Comparison of ENCODE assay signal across 29 cellular contexts in the genomic region with DNA sequence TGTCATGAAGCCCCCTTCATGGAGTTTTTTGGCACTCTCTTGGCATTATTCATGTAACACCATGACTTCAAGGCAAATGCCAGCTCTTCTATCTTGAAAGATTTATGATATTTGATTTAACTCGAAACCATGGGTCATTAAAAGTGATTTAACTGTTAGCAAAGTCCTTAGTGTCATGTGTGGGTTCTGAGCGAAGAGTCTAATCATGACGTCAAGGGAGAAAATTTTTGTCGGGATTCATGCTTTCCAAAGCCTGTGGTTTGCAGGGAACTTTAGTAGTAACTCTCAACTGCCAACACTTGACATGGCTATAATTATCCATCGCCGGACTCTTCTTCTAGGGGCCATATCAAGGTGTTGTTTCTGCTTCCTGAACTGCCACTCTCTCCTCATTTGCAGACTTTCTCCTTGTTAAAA. TPM values are rescaled to one million over a fixed set of nuclear protein-coding genes. Genes with fewer than 3 reads are reported as not detected.
DNase-seq lines count a peak whose midpoint lies in the region; ATAC-seq, FAIRE-seq and TF ChIP-seq lines count a peak whose summit lies in the region.
"Had no signal": no experiment of that assay in that cellular context is flagged by ENCODE, and none has a peak within 500 bp of the region (broad histone marks: within the 10 kb centered on the region; RNA-seq: fewer than 3 reads in every experiment).

No MANE protein-coding gene starts in this region.

- CTCF ChIA-PET in HEK293T (lab: Yijun Ruan, JAX) (no interaction called here), mammary epithelial cell (lab: Charles Lee; ENCODE audit: low non-redundant PET) (interaction anchor here (0.6 kb wide), 1 partner anchor 15 kb away, joined by 3 read pairs; no protein-coding TSS in a partner anchor)

- in situ Hi-C loops in mammary epithelial cell (cut with MboI; ENCODE audit: low sequenced_read_pairs in 2 of 2) = no loop called here

- no peaks in the 10 kb centered on the region for H3K27me3 Mint-ChIP-seq in astrocyte (ENCODE audit: low read depth, unreplicated experiment)

- no peak overlapping the region for H3K27ac ChIP-seq in astrocyte (ENCODE audit: low read depth, low read length)
- no peak overlapping the region for H3K27ac ChIP-seq in mammary epithelial cell (ENCODE audit: insufficient read depth, low read depth, low read length)
- no peak overlapping the region for H3K27ac ChIP-seq in left lung
- H3K27ac ChIP-seq in ascending aorta = no peak overlapping the region
- H3K27ac ChIP-seq: GM23248, HL-60, KMS-11, RWPE1 had no signal

- no peaks in the 10 kb centered on the region for H3K27me3 ChIP-seq in astrocyte (ENCODE audit: insufficient read depth, low read length)
- no peaks in the 10 kb centered on the region for H3K27me3 ChIP-seq in mammary epithelial cell (ENCODE audit: insufficient read depth, low read length)
- no peaks in the 10 kb centered on the region for H3K27me3 ChIP-seq in left lung
- no peaks in the 10 kb centered on the region for H3K27me3 ChIP-seq in ascending aorta
- H3K27me3 ChIP-seq: BE2C had no signal

- DNase-seq in HEK293T (ENCODE audit: extremely low spot score) (peak; percentile 24), astrocyte (ENCODE audit: low read depth) (peak; percentile 66), fibroblast of villous mesenchyme (ENCODE audit: low read depth) (peak; percentile 60), mammary epithelial cell (no peak), left lung (no peak), ecto neural progenitor cell (ENCODE audit: low spot score) (no peak), ascending aorta (ENCODE audit: low spot score in 2 of 2) (no peak)
- DNase-seq: BE2C; CD8-positive, alpha-beta memory T cell; DMS 273 treated with DMSO at 0.1 percent for 48 hours; DMS79; EL; GDM1; GM23248; H9; NCI-H1092; NCI-H1417 treated with DMSO at 0.1 percent for 48 hours; NCI-H1694 treated with DMSO at 0.1 percent for 48 hours; NCI-H2081; NCI-H2227 treated with DMSO at 0.1 percent for 48 hours; NCI-H526 treated with DMSO at 0.1 percent for 48 hours; SK-N-SH had no signal

- peaks cover 13% of the 10 kb centered on the region for H4K20me1 ChIP-seq in astrocyte (ENCODE audit: insufficient read depth, low read length)
- no peaks in the 10 kb centered on the region for H4K20me1 ChIP-seq in mammary epithelial cell (ENCODE audit: insufficient read depth, low read length)

- TF ChIP-seq CTCF in astrocyte (IDR thresholded peaks at IDR 0.05; ENCODE audit: insufficient read depth, low read depth, low read length) (no peak), fibroblast of villous mesenchyme (IDR thresholded peaks at IDR 0.05; ENCODE audit: insufficient read depth, low read depth, low read length) (no peak), mammary epithelial cell (conservative IDR thresholded peaks at IDR 0.05 in 1 of 2, IDR thresholded peaks at IDR 0.05 in 1 of 2; ENCODE audit: extremely low read depth in 1 of 2, insufficient read depth in 1 of 2, low read depth in 1 of 2, low read length in 2 of 2) (no peak), left lung (IDR thresholded peaks at IDR 0.05) (no peak), ascending aorta (IDR thresholded peaks at IDR 0.05) (no peak)

- no peaks in the 10 kb centered on the region for H3K9me3 Mint-ChIP-seq in astrocyte (ENCODE audit: unreplicated experiment)
- H3K9me3 Mint-ChIP-seq: CD14-positive monocyte, H9, IgD-negative memory B cell had no signal

- peaks cover 21% of the 10 kb centered on the region for H3K4me1 Mint-ChIP-seq in astrocyte (ENCODE audit: low read depth, unreplicated experiment)
- H3K4me1 Mint-ChIP-seq: CD8-positive, alpha-beta memory T cell; H9; IgD-negative memory B cell had no signal

- H3K36me3 Mint-ChIP-seq in astrocyte (ENCODE audit: low read depth, unreplicated experiment) = peaks cover 16% of the 10 kb centered on the region
- H3K36me3 Mint-ChIP-seq: CD14-positive monocyte; CD8-positive, alpha-beta memory T cell; IgD-negative memory B cell had no signal

- POLR2A ChIA-PET in HEK293T (lab: Yijun Ruan, JAX) = interaction anchor here (1.4 kb wide), 1 partner anchor 98 kb away, joined by 3 read pairs; no protein-coding TSS in a partner anchor

- no peak overlapping the region for H3K27ac Mint-ChIP-seq in astrocyte (ENCODE audit: unreplicated experiment)
- H3K27ac Mint-ChIP-seq: CD14-positive monocyte; CD8-positive, alpha-beta memory T cell; H9; IgD-negative memory B cell had no signal

- H3K4me2 ChIP-seq in astrocyte (ENCODE audit: low read length) (no peak overlapping the region), mammary epithelial cell (ENCODE audit: insufficient read depth, low read depth, low read length) (no peak overlapping the region)
- H3K4me2 ChIP-seq: KMS-11, SK-N-SH had no signal

- H2AFZ ChIP-seq in astrocyte (ENCODE audit: low read depth, low read length) = no peak overlapping the region
- no peak overlapping the region for H2AFZ ChIP-seq in mammary epithelial cell (ENCODE audit: low read depth, low read length)
- H2AFZ ChIP-seq: GM23248 had no signal

- intact Hi-C loops in mammary epithelial cell (cut with micrococcal nuclease) = no loop called here
- intact Hi-C loops in left lung (cut with DNase I) = no loop called here
- intact Hi-C loops in ascending aorta (cut with DNase I) = no loop called here

- H3K9me3 ChIP-seq in astrocyte (ENCODE audit: insufficient read depth, low read depth, low read length) = no peaks in the 10 kb centered on the region
- H3K9me3 ChIP-seq in mammary epithelial cell (replicated peaks; ENCODE audit: insufficient read depth, low read length) = no peaks in the 10 kb centered on the region
- no peaks in the 10 kb centered on the region for H3K9me3 ChIP-seq in left lung
- no peaks in the 10 kb centered on the region for H3K9me3 ChIP-seq in ascending aorta
- H3K9me3 ChIP-seq: BE2C, SK-N-SH had no signal

- no peak for FAIRE-seq in astrocyte (lab: Jason Lieb, UNC)
- FAIRE-seq: GM12878 had no signal

- no peak overlapping the region for H3K4me3 Mint-ChIP-seq in astrocyte (ENCODE audit: unreplicated experiment)
- H3K4me3 Mint-ChIP-seq: CD14-positive monocyte; CD8-positive, alpha-beta memory T cell; H9; IgD-negative memory B cell had no signal

- 93% methylated on average over 6 of the region's 6 CpGs for WGBS in mammary epithelial cell (ENCODE audit: low coverage, missing lambda C conversion rate)

- no TSS peak for BruUV-seq in mammary epithelial cell (replicated peaks; lab: Mats Ljungman, UMichigan)

- no peaks in the 10 kb centered on the region for H3K36me3 ChIP-seq in astrocyte (ENCODE audit: insufficient read depth, low read length)
- H3K36me3 ChIP-seq in mammary epithelial cell (ENCODE audit: insufficient read depth, low read length) = no peaks in the 10 kb centered on the region
- no peaks in the 10 kb centered on the region for H3K36me3 ChIP-seq in left lung
- H3K36me3 ChIP-seq in ascending aorta = no peaks in the 10 kb centered on the region
- H3K36me3 ChIP-seq: BE2C had no signal

- peaks cover 15% of the 10 kb centered on the region for H3K79me2 ChIP-seq in astrocyte (ENCODE audit: insufficient read depth, low read length)
- H3K79me2 ChIP-seq in mammary epithelial cell (ENCODE audit: insufficient read depth, low read length) = no peaks in the 10 kb centered on the region

- ATAC-seq in left lung = no peak
- ATAC-seq: GM12878, Panc1 had no signal

- dilution Hi-C loops in mammary epithelial cell (cut with HindIII; ENCODE audit: low sequenced_read_pairs) = loop anchor here (5.0 kb wide), 1 partner anchor 58 kb away; no protein-coding TSS in a partner anchor

- H3K9ac ChIP-seq in astrocyte (ENCODE audit: low read length) = no peak overlapping the region
- H3K9ac ChIP-seq in mammary epithelial cell (ENCODE audit: insufficient read depth, low read length) = no peak overlapping the region
- H3K9ac ChIP-seq: GM23248, KMS-11, SK-N-SH had no signal

- no peaks in the 10 kb centered on the region for H3K4me1 ChIP-seq in astrocyte (ENCODE audit: insufficient read depth, low read length)
- no peaks in the 10 kb centered on the region for H3K4me1 ChIP-seq in mammary epithelial cell (ENCODE audit: insufficient read depth, low read length)
- peaks cover 0 to 9% of the 10 kb centered on the region in 2 donors for H3K4me1 ChIP-seq in left lung
- peaks cover 0 to 14% of the 10 kb centered on the region in 2 donors for H3K4me1 ChIP-seq in ascending aorta
- H3K4me1 ChIP-seq: BE2C had no signal

- H3K4me3 ChIP-seq in astrocyte (ENCODE audit: insufficient read depth, low read depth, low read length) (no peak overlapping the region), fibroblast of villous mesenchyme (ENCODE audit: low read depth, low read length) (no peak overlapping the region), mammary epithelial cell (replicated peaks in 1 of 3; ENCODE audit: insufficient read depth in 1 of 3, low read depth in 2 of 3, low read length in 3 of 3) (no peak overlapping the region), left lung (no peak overlapping the region), ascending aorta (no peak overlapping the region)
- H3K4me3 ChIP-seq: GM12878, GM23248 had no signal

TF ChIP-seq in HEK293T, 16 proteins besides CTCF, POLR2A, EP300 and RAD21 (continues in another document):
- TF ChIP-seq ARNT (IDR thresholded peaks at IDR 0.05) (0 out of 2 replicates have a peak, but pooled peaks have one; percentile 26), ELF4 (IDR thresholded peaks at IDR 0.05) (no peak), FOXM1 (IDR thresholded peaks at IDR 0.05; ENCODE audit: borderline replicate concordance) (no peak), FOXA1 (IDR thresholded peaks at IDR 0.05) (no peak), SP1 (IDR thresholded peaks at IDR 0.05) (no peak), LEF1 (IDR thresholded peaks at IDR 0.05; ENCODE audit: borderline replicate concordance) (no peak; the same call in 1 of the 2 replicates), BHLHE40 (IDR thresholded peaks at IDR 0.05; ENCODE audit: borderline replicate concordance) (no peak), CTBP1 (IDR thresholded peaks at IDR 0.05; ENCODE audit: borderline replicate concordance) (peak; percentile 89), HDGF (IDR thresholded peaks at IDR 0.05; ENCODE audit: borderline replicate concordance) (no peak), FOXK2 (IDR thresholded peaks at IDR 0.05) (no peak), TARDBP (IDR thresholded peaks at IDR 0.05) (0 out of 2 replicates have a peak, but pooled peaks have one; percentile 16), NFRKB (IDR thresholded peaks at IDR 0.05) (no peak), ZNF384 (IDR thresholded peaks at IDR 0.05) (no peak)

RNA-seq across cellular contexts. Expression of a gene that starts 11.5 kb away (rescaled TPM):
- 62.6 and 92.0 TPM in 2 replicates for total RNA-seq in astrocyte
- 15.8 and 18.1 TPM in 2 replicates for total RNA-seq in fibroblast of villous mesenchyme
- 1 to 10 TPM; 3.9 to 9.3 TPM for total RNA-seq in mammary epithelial cell
- 5.8 TPM for polyA plus RNA-seq in mammary epithelial cell
- polyA minus RNA-seq in mammary epithelial cell = 15.3 TPM
- 10 to 100 TPM; 12.4 to 27.9 TPM for total RNA-seq in left lung
- total RNA-seq in ascending aorta = 19.5 TPM
- total RNA-seq: CD8-positive, alpha-beta memory T cell had no signal
- polyA plus RNA-seq: CD8-positive, alpha-beta memory T cell; IgD-negative memory B cell had no signal

RNA-seq across cellular contexts. Expression of a gene that starts 51.1 kb away (rescaled TPM):
- total RNA-seq in astrocyte = 28.0 and 28.4 TPM in 2 replicates
- 17.1 and 30.2 TPM in 2 replicates for total RNA-seq in fibroblast of villous mesenchyme
- 10 to 100 TPM; 17.0 to 23.0 TPM for total RNA-seq in mammary epithelial cell
- 12.4 TPM for polyA plus RNA-seq in mammary epithelial cell
- polyA minus RNA-seq in mammary epithelial cell = 18.1 TPM
- total RNA-seq in left lung = 10 to 100 TPM; 18.3 to 19.4 TPM
- 4.2 TPM for total RNA-seq in ascending aorta

Comparison
In these comparisons a context has a peak if more than half of its experiments do, and no peak if none do; other contexts are left out.
1. DNase-seq: peak in HEK293T (single experiment), astrocyte (single experiment) and fibroblast of villous mesenchyme (single experiment); none in mammary epithelial cell (single experiment), left lung (0 of 2), ecto neural progenitor cell (single experiment) and ascending aorta (0 of 2).